10 cellular contexts compared by ENCODE assay signal in genomic region chr15:66706840-66707239, GRCh38. TPM values are rescaled to one million over a fixed set of nuclear protein-coding genes. Genes with fewer than 3 reads are reported as not detected.
DNase-seq lines count a peak whose midpoint lies in the region; ATAC-seq and TF ChIP-seq lines count a peak whose summit lies in the region.
"Had no signal": no experiment of that assay in that cellular context is flagged by ENCODE, and none has a peak within 500 bp of the region (broad histone marks: within the 10 kb centered on the region; RNA-seq: fewer than 3 reads in every experiment).

No MANE protein-coding gene starts in this region.

- H3K4me3 ChIP-seq in BE2C (ENCODE audit: low read depth, low read length): peak overlapping the region; percentile 72
- peak overlapping the region; percentile 92 for H3K4me3 ChIP-seq in adipocyte (ENCODE audit: low read length)
- H3K4me3 ChIP-seq in lung: peak overlapping the region; percentile 81
- H3K4me3 ChIP-seq in spleen: peak overlapping the region in 1 of 8 donors; percentile 4
- H3K4me3 ChIP-seq in Caco-2 (ENCODE audit: low read depth, low read length): no peak overlapping the region
- peak overlapping the region in 25 of 59 donors; percentile 15 to 78 (median 67) for H3K4me3 ChIP-seq in dorsolateral prefrontal cortex

- H3K27me3 ChIP-seq in BE2C (no peaks in the 10 kb centered on the region), adipocyte (replicated peaks; ENCODE audit: control insufficient read depth, insufficient read depth, low read length) (no peaks in the 10 kb centered on the region), lung (ENCODE audit: control insufficient read depth, insufficient read depth) (no peaks in the 10 kb centered on the region), spleen (replicated peaks in 1 of 7) (peaks cover 0 to 52% (median 33%) of the 10 kb centered on the region in 7 donors), Caco-2 (replicated peaks; ENCODE audit: control insufficient read depth, insufficient read depth, low read length) (no peaks in the 10 kb centered on the region), dorsolateral prefrontal cortex (peaks cover 0 to 30% (median 10%) of the 10 kb centered on the region in 45 donors)

- 62 to 81% methylated on average over 6 of the region's 6 CpGs for WGBS in lung, 2 donors
- WGBS in spleen, 5 donors: 72 to 89% (median 87%) methylated on average over 5 to 6 of the region's 6 CpGs

- H3K27ac Mint-ChIP-seq in Caco-2 (ENCODE audit: unreplicated experiment): no peak overlapping the region

- H3K4me1 Mint-ChIP-seq in Caco-2 (ENCODE audit: low read depth, unreplicated experiment): peaks cover 15% of the 10 kb centered on the region

- H3K27ac ChIP-seq in lung (ENCODE audit: low read depth in 1 of 2, low read length in 1 of 2) (peak overlapping the region; percentile 13 to 88), spleen (peak overlapping the region in 5 of 8 donors; percentile 7 to 33 (median 23)), dorsolateral prefrontal cortex (peak overlapping the region in 10 of 59 donors; percentile 3 to 44 (median 24))

- TF ChIP-seq POLR2A in spleen (IDR thresholded peaks at IDR 0.05): no peak

- DNase-seq in BE2C: no peak
- DNase-seq in adipocyte (ENCODE audit: low read depth): no peak
- no peak for DNase-seq in lung (ENCODE audit: low spot score)
- no peak for DNase-seq in spleen
- DNase-seq in Caco-2: no peak
- DNase-seq in dorsolateral prefrontal cortex: no peak
- DNase-seq: GF-D8, SW 1271 had no signal

- TF ChIP-seq CTCF in BE2C (IDR thresholded peaks at IDR 0.05; ENCODE audit: low read depth, low read length) (no peak), lung (IDR thresholded peaks at IDR 0.05; ENCODE audit: control extremely low read depth, extremely low read depth) (no peak), spleen (IDR thresholded peaks at IDR 0.05 in 8 of 11, conservative IDR thresholded peaks at IDR 0.05 in 3 of 11) (no peak), Caco-2 (IDR thresholded peaks at IDR 0.05; ENCODE audit: insufficient read depth in 1 of 2, low read depth in 1 of 2, low read length in 1 of 2, severe bottlenecking in 1 of 2, unreplicated experiment in 1 of 2) (no peak), dorsolateral prefrontal cortex (IDR thresholded peaks at IDR 0.05 in 54 of 56, conservative IDR thresholded peaks at IDR 0.05 in 2 of 56; ENCODE audit: low read depth in 1 of 56, partially characterized antibody in 56 of 56) (no peak)

- no peak overlapping the region for H3K4me3 Mint-ChIP-seq in Caco-2 (ENCODE audit: unreplicated experiment)

- H3K9ac ChIP-seq in adipocyte (ENCODE audit: low read length): peak overlapping the region; percentile 100

- H3K4me1 ChIP-seq in BE2C: peaks cover 20% of the 10 kb centered on the region
- peaks cover 65% of the 10 kb centered on the region for H3K4me1 ChIP-seq in adipocyte (ENCODE audit: control insufficient read depth, insufficient read depth, low read length)
- H3K4me1 ChIP-seq in lung (ENCODE audit: control insufficient read depth in 2 of 2, insufficient read depth in 2 of 2, low read length in 2 of 2): peaks cover 0 to 24% of the 10 kb centered on the region in 2 donors
- peaks cover 7 to 61% (median 22%) of the 10 kb centered on the region in 6 donors for H3K4me1 ChIP-seq in spleen
- peaks cover 12% of the 10 kb centered on the region; the same call in 1 of the 2 replicates for H3K4me1 ChIP-seq in Caco-2

- peaks cover 52% of the 10 kb centered on the region for H3K36me3 ChIP-seq in BE2C
- H3K36me3 ChIP-seq in adipocyte (ENCODE audit: control insufficient read depth, insufficient read depth, low read length, severe bottlenecking): peaks cover 33% of the 10 kb centered on the region
- peaks cover 0 to 6% of the 10 kb centered on the region in 2 donors for H3K36me3 ChIP-seq in lung (ENCODE audit: control insufficient read depth in 2 of 2, insufficient read depth in 2 of 2, low read length in 2 of 2)
- no peaks in the 10 kb centered on the region for H3K36me3 ChIP-seq in spleen
- H3K36me3 ChIP-seq in Caco-2 (ENCODE audit: control insufficient read depth, insufficient read depth, low read length): no peaks in the 10 kb centered on the region

- H3K9me3 ChIP-seq in BE2C (no peaks in the 10 kb centered on the region), adipocyte (ENCODE audit: control insufficient read depth, low read length) (no peaks in the 10 kb centered on the region), lung (ENCODE audit: control insufficient read depth in 2 of 2, insufficient read depth in 1 of 2, low read length in 1 of 2) (no peaks in the 10 kb centered on the region), spleen (no peaks in the 10 kb centered on the region), Caco-2 (no peaks in the 10 kb centered on the region)

- POLR2A ChIA-PET in Caco-2 (lab: Charles Lee): interaction anchor here (0.5 kb wide), 1 partner anchor 1375 kb away, joined by 3 read pairs; no protein-coding TSS in a partner anchor

- no peaks in the 10 kb centered on the region for H3K9me3 Mint-ChIP-seq in Caco-2 (ENCODE audit: unreplicated experiment)

- CTCF ChIA-PET in Caco-2 (lab: Charles Lee): interaction anchor here (0.7 kb wide), 1 partner anchor 163 kb away, joined by 4 read pairs; no protein-coding TSS in a partner anchor

- intact Hi-C loops in spleen (cut with DNase I; ENCODE audit: low total_unique reads): no loop called here
- intact Hi-C loops in Caco-2 (cut with micrococcal nuclease; ENCODE audit: unreplicated experiment): no loop called here
- intact Hi-C loops in dorsolateral prefrontal cortex (cut with DNase I): loop anchor here in 1 of 2 donors (10.0 kb wide), 1 partner anchor 138 kb away; no protein-coding TSS in a partner anchor

- ATAC-seq in lung (ENCODE audit: insufficient read depth, low FRiP score) (no peak), HG03045 (IDR thresholded peaks at IDR 0.05; ENCODE audit: unreplicated experiment) (no peak), HG03520 (IDR thresholded peaks at IDR 0.05; ENCODE audit: unreplicated experiment) (no peak)

- peaks cover 10% of the 10 kb centered on the region for H3K36me3 Mint-ChIP-seq in Caco-2 (ENCODE audit: insufficient read depth, unreplicated experiment)

- H3K27me3 Mint-ChIP-seq in Caco-2 (ENCODE audit: insufficient read depth, unreplicated experiment): no peaks in the 10 kb centered on the region

- no TSS peak for BruUV-seq in Caco-2 (replicated peaks; lab: Mats Ljungman, UMichigan)

RNA-seq across cellular contexts. Expression of gene SMAD6, which starts 4.8 kb away (rescaled TPM):
- 52.5 TPM for polyA plus RNA-seq in BE2C (2012; ENCODE audit: insufficient read depth, insufficient read length, low read depth)
- total RNA-seq in lung (10 to 100 TPM; 62.3 to 67.9 TPM), spleen (10 to 100 TPM in 2 of 7 donors, 1 to 10 TPM in 5; 3.6 to 14.0 (median 6.9) TPM), Caco-2 (2022) (8.9 and 10.5 TPM in 2 replicates), dorsolateral prefrontal cortex (10 to 100 TPM in 55 of 120 experiments, 1 to 10 TPM in 65; 2.4 to 31.5 (median 9.5) TPM)
- polyA plus RNA-seq in lung (10 to 100 TPM; 24.2 to 56.0 TPM), spleen (1 to 10 TPM in 2 of 3 donors, under 1 TPM in 1; 0.72 to 3.5 (median 3.4) TPM)
